1 cellular context compared by ENCODE assay signal in the genomic region with DNA sequence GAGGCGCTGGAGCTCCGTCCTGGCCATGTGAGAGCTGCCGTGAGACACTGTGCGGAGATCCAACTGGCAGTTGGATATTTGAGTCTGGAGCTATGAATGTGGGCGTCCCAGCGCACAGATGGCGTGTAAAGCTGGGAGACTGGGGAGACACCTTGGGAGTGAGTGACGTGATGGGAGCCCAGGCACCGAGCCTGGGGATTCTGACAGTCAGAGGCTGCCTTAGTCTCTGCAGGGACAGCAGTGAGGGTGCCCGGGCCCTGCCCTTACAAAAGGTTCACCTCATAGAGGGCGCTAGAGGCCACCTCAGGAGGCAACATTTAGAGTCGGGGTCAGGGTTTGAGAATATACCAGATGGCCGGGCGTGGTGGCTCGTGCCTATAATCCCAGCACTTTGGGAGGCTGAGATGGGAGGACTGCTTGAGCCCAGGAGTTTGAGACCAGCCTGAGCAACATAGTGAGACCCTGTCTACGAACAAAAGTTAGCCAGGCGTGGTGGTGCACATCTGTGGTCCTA.
TF ChIP-seq lines count a peak whose summit lies in the region.

No MANE protein-coding gene starts in this region.

TF ChIP-seq in H1, 55 proteins besides CTCF, POLR2A, EP300 and RAD21 (continued from another document):
- TF ChIP-seq GABPA (IDR thresholded peaks at IDR 0.05; ENCODE audit: borderline replicate concordance, insufficient read depth, low read length) (no peak), BRCA1 (IDR thresholded peaks at IDR 0.05; ENCODE audit: low read depth, low read length) (no peak), CHD1 (IDR thresholded peaks at IDR 0.05; ENCODE audit: low read depth, low read length) (no peak), CHD2 (IDR thresholded peaks at IDR 0.05; ENCODE audit: low read length) (no peak), YY1 (IDR thresholded peaks at IDR 0.05; ENCODE audit: low read depth, low read length) (no peak), EGR1 (IDR thresholded peaks at IDR 0.05; ENCODE audit: borderline replicate concordance, low read depth, low read length) (no peak), TAF7 (optimal IDR thresholded peaks at IDR 0.05; ENCODE audit: borderline replicate concordance, low read depth, low read length) (no peak), SP1 (IDR thresholded peaks at IDR 0.05; ENCODE audit: low read depth, low read length) (no peak), RNF2 (IDR thresholded peaks at IDR 0.05; ENCODE audit: borderline replicate concordance, low read depth, low read length, missing control alignments, poor library complexity, severe bottlenecking) (no peak), HDAC2 (IDR thresholded peaks at IDR 0.05; ENCODE audit: borderline replicate concordance in 1 of 2, low read depth in 2 of 2, low read length in 2 of 2) (no peak), EZH2 (IDR thresholded peaks at IDR 0.05; ENCODE audit: low read depth, low read length, severe bottlenecking) (no peak), SIX5 (IDR thresholded peaks at IDR 0.05; ENCODE audit: low read depth, low read length) (no peak)
